8 cellular contexts compared by ENCODE assay signal in the genomic region with DNA sequence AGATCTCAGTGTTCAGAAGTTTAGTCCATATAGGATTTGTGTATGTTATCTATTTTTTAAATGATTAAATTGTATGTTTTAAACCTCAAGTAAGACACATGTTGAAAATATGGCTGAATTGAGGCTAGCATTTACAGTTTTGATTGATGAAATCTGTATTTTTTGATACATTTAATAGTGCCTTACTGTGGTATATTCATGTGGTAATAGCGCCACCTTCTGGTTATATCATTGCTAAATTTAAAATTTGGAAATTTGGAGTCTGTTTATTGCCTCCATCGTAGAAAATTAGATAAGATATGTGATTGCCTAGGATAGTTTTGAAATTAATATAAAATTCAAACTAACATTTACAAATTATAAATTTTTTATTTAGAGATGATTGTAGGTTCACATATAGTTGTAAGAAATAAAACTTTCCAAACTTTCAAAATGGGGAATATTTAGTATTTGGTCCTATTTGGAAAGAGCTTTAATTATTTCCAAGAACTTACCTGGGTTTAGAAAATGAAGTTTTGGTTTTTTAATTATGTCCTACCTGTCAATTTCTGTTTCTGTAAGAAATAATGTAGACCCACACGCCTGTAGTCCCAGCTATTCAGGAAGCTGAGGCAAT. TPM values are rescaled to one million over a fixed set of nuclear protein-coding genes. Genes with fewer than 3 reads are reported as not detected.
A peak's percentile ranks its signal among the peaks of the same experiment; 100 is the strongest.
DNase-seq lines count a peak whose midpoint lies in the region; ATAC-seq and TF ChIP-seq lines count a peak whose summit lies in the region.

No MANE protein-coding gene starts in this region.

- no peaks in the 10 kb centered on the region for H3K27me3 Mint-ChIP-seq in WTC11 (ENCODE audit: low read depth)

- H3K4me3 Mint-ChIP-seq in WTC11, result no peak overlapping the region

- no peak overlapping the region for H3K27ac ChIP-seq in cardiac muscle cell

- H3K27ac Mint-ChIP-seq in WTC11, result no peak overlapping the region

- H3K9me3 Mint-ChIP-seq in WTC11, result peaks cover 5% of the 10 kb centered on the region; the same call in 1 of the 2 replicates

- H3K36me3 Mint-ChIP-seq in WTC11, result peaks cover 14% of the 10 kb centered on the region

- DNase-seq in G401 (ENCODE audit: low spot score) (peak; percentile 46), NCI-H1092 treated with DMSO at 0.1 percent for 48 hours (lab: John Stamatoyannopoulos, UW) (peak; percentile 28), WTC11 (ENCODE audit: low spot score) (no peak), cardiac muscle cell (ENCODE audit: low read depth in 1 of 2, low spot score in 1 of 2) (peak; percentile 65 to 68), stromal cell of bone marrow (ENCODE audit: low read depth) (peak; percentile 28), HEK293T (ENCODE audit: extremely low spot score) (no peak)
- no peak for DNase-seq in activated effector memory CD4-positive, alpha-beta T cell treated with anti-CD3 and anti-CD28 coated beads, Interleukin-2, amount 50 U/mL, for 16 hours

- peak; percentile 64 for TF ChIP-seq CTCF in WTC11 (IDR thresholded peaks at IDR 0.05)
- peak; percentile 43 for TF ChIP-seq CTCF in cardiac muscle cell (IDR thresholded peaks at IDR 0.05; ENCODE audit: low read depth, low read length)

- POLR2A ChIA-PET in WTC11 (lab: Charles Lee) (interaction anchor here (0.9 kb wide), 1 partner anchor 137 kb away, joined by 3 read pairs; no protein-coding TSS in a partner anchor), HEK293T (lab: Yijun Ruan, JAX) (no interaction called here)

- no peaks in the 10 kb centered on the region for H3K36me3 ChIP-seq in cardiac muscle cell

- no peak overlapping the region for H3K4me3 ChIP-seq in cardiac muscle cell

- in situ Hi-C loops in G401 (cut with HindIII; ENCODE audit: low sequenced_read_pairs), result no loop called here

- CTCF ChIA-PET in WTC11 (lab: Charles Lee) (interaction anchor here (0.6 to 4.3 kb wide), 20 partner anchors 11 to 227 kb away, joined by 3 to 86 read pairs (median 4); no protein-coding TSS in a partner anchor), HEK293T (lab: Yijun Ruan, JAX) (interaction anchor here (0.5 to 4.6 kb wide), 15 partner anchors 11 to 387 kb away, joined by 3 to 38 read pairs (median 4); no protein-coding TSS in a partner anchor)

- no peaks in the 10 kb centered on the region for H3K4me1 ChIP-seq in cardiac muscle cell (ENCODE audit: low read depth)

- H3K27me3 ChIP-seq in cardiac muscle cell, result no peaks in the 10 kb centered on the region

- no peaks in the 10 kb centered on the region for H3K4me1 Mint-ChIP-seq in WTC11

- H3K9me3 ChIP-seq in cardiac muscle cell (ENCODE audit: low read depth), result no peaks in the 10 kb centered on the region

- no peak for ATAC-seq in WTC11
- no peak for ATAC-seq in GM18511 (IDR thresholded peaks at IDR 0.05; ENCODE audit: unreplicated experiment)

TF ChIP-seq in WTC11, 78 proteins besides CTCF, POLR2A, EP300 and RAD21:
- TF ChIP-seq E2F5 (CRISPR knock-in tag; IDR thresholded peaks at IDR 0.05) (no peak), ZBTB21 (CRISPR knock-in tag; IDR thresholded peaks at IDR 0.05; ENCODE audit: borderline replicate concordance) (no peak), FOXK1 (CRISPR knock-in tag; IDR thresholded peaks at IDR 0.05) (no peak), FOXJ3 (CRISPR knock-in tag; IDR thresholded peaks at IDR 0.05; ENCODE audit: borderline replicate concordance) (no peak), TEAD4 (CRISPR knock-in tag; IDR thresholded peaks at IDR 0.05) (no peak), ZNF317 (CRISPR knock-in tag; IDR thresholded peaks at IDR 0.05; ENCODE audit: borderline replicate concordance, low read depth) (no peak), ESRRA (CRISPR knock-in tag; IDR thresholded peaks at IDR 0.05; ENCODE audit: borderline replicate concordance) (no peak), TCF7 (CRISPR knock-in tag; IDR thresholded peaks at IDR 0.05; ENCODE audit: low read depth) (no peak), ZNF423 (CRISPR knock-in tag; IDR thresholded peaks at IDR 0.05) (no peak), MXD4 (CRISPR knock-in tag; IDR thresholded peaks at IDR 0.05; ENCODE audit: borderline replicate concordance) (no peak), ELF4 (CRISPR knock-in tag; IDR thresholded peaks at IDR 0.05; ENCODE audit: low read depth) (no peak), HMGA2 (CRISPR knock-in tag; IDR thresholded peaks at IDR 0.05) (no peak), NFATC4 (CRISPR knock-in tag; IDR thresholded peaks at IDR 0.05) (no peak)

TF ChIP-seq in HEK293T, 16 proteins besides CTCF, POLR2A, EP300 and RAD21:
- TF ChIP-seq NFRKB (IDR thresholded peaks at IDR 0.05) (no peak), BHLHE40 (IDR thresholded peaks at IDR 0.05; ENCODE audit: borderline replicate concordance) (no peak), FOXK2 (IDR thresholded peaks at IDR 0.05) (no peak), TARDBP (IDR thresholded peaks at IDR 0.05) (no peak), ARNT (IDR thresholded peaks at IDR 0.05) (no peak), L3MBTL2 (conservative IDR thresholded peaks at IDR 0.05) (no peak), SP1 (IDR thresholded peaks at IDR 0.05) (no peak), CTBP1 (IDR thresholded peaks at IDR 0.05; ENCODE audit: borderline replicate concordance) (no peak), ELF4 (IDR thresholded peaks at IDR 0.05) (no peak), ZNF384 (IDR thresholded peaks at IDR 0.05) (no peak), FOXM1 (IDR thresholded peaks at IDR 0.05; ENCODE audit: borderline replicate concordance) (no peak), SUZ12 (IDR thresholded peaks at IDR 0.05) (no peak)
- TF ChIP-seq, protein P1, sequence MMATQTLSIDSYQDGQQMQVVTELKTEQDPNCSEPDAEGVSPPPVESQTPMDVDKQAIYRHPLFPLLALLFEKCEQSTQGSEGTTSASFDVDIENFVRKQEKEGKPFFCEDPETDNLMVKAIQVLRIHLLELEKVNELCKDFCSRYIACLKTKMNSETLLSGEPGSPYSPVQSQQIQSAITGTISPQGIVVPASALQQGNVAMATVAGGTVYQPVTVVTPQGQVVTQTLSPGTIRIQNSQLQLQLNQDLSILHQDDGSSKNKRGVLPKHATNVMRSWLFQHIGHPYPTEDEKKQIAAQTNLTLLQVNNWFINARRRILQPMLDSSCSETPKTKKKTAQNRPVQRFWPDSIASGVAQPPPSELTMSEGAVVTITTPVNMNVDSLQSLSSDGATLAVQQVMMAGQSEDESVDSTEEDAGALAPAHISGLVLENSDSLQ (IDR thresholded peaks at IDR 0.05), result no peak

RNA-seq across cellular contexts. Expression of gene ARMS2, which starts 19.1 kb away (rescaled TPM):
- total RNA-seq in G401 (2014; rRNA removed; shearing (Covaris generic)), result not detected in 2 replicates
- total RNA-seq in WTC11 (2021) (not detected in 3 replicates), cardiac muscle cell (not detected in 2 replicates)
- polyA plus RNA-seq in cardiac muscle cell, result not detected in 2 replicates

RNA-seq across cellular contexts. Expression of gene HTRA1, which starts 26.0 kb away (rescaled TPM):
- total RNA-seq in G401 (2014; rRNA removed; shearing (Covaris generic)), result 4.5 and 9.2 TPM in 2 replicates
- 15.4 to 18.3 TPM (median 16.0 TPM) in 3 replicates for total RNA-seq in WTC11 (2021)
- total RNA-seq in cardiac muscle cell, result 139 and 154 TPM in 2 replicates
- polyA plus RNA-seq in cardiac muscle cell, result 226 and 289 TPM in 2 replicates

Comparison
In these comparisons a context has a peak if more than half of its experiments do, and no peak if none do; other contexts are left out.
1. DNase-seq: peak in G401 (single experiment), NCI-H1092 treated with DMSO at 0.1 percent for 48 hours (single experiment), cardiac muscle cell (2 of 2) and stromal cell of bone marrow (single experiment); none in WTC11 (single experiment), HEK293T (single experiment) and activated effector memory CD4-positive, alpha-beta T cell treated with anti-CD3 and anti-CD28 coated beads, Interleukin-2, amount 50 U/mL, for 16 hours (single experiment).